In the genomic region with DNA sequence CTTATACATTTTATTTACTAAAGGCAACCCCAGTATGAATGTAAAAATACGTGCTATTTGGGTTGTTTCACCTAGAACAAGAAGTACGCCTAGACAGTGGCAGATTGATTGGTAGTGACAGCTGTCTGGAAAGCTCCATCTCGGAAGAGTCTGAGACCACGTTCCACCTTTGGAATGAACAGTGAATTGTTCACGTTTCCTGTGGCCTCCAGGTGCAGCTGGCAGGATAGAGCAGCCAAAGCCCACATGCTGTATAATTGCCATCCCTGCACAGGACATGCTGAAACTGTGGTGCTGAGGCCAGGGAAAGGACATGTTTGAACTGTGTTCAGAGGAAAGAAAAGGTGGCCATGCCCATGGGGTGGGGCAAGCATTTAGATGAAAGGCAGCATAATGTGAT, we compare ENCODE assay signal across 25 cellular contexts.
"Had no signal": no experiment of that assay in that cellular context is flagged by ENCODE, and none has a peak within 500 bp of the region (broad histone marks: within the 10 kb centered on the region; RNA-seq: fewer than 3 reads in every experiment).

No MANE protein-coding gene starts in this region.

- H3K27ac Mint-ChIP-seq: effector memory CD8-positive, alpha-beta T cell; memory B cell; natural killer cell treated with Interleukin-12 subunit alpha and Interleukin-12 subunit beta and Interleukin-15 and Interleukin-18, amount 100 ng/mL, for 72 hours; progenitor cell of endocrine pancreas; stimulated activated naive B cell treated with anti-CD40 and anti-IgM and Interleukin-4, amounts not matched to agents 10 μg/mL and 1 μg/mL and 100 μg/mL, for 72 hours; stimulated activated naive CD8-positive, alpha-beta T cell treated with anti-CD3 and anti-CD28 coated beads, Interleukin-15, Interleukin-2, amounts not matched to agents 100 ng/mL and 50 ng/mL, for 24 hours had no signal

- H3K4me3 ChIP-seq: gastrocnemius medialis, heart left ventricle, hepatocyte, lower lobe of right lung, right lobe of liver, thoracic aorta, tibial nerve, upper lobe of right lung, uterus had no signal

- H3K4me3 Mint-ChIP-seq: effector memory CD8-positive, alpha-beta T cell; memory B cell; natural killer cell treated with Interleukin-12 subunit alpha and Interleukin-12 subunit beta and Interleukin-15 and Interleukin-18, amount 100 ng/mL, for 72 hours; neural crest cell; stimulated activated naive B cell treated with anti-CD40 and anti-IgM and Interleukin-4, amounts not matched to agents 10 μg/mL and 1 μg/mL and 100 μg/mL, for 72 hours; stimulated activated naive CD8-positive, alpha-beta T cell treated with anti-CD3 and anti-CD28 coated beads, Interleukin-15, Interleukin-2, amounts not matched to agents 100 ng/mL and 50 ng/mL, for 24 hours had no signal

- H3K36me3 ChIP-seq: gastrocnemius medialis, heart left ventricle, lower lobe of right lung, neutrophil, right lobe of liver, thoracic aorta, tibial nerve, upper lobe of right lung, uterus had no signal

- H3K36me3 Mint-ChIP-seq: memory B cell; natural killer cell treated with Interleukin-12 subunit alpha and Interleukin-12 subunit beta and Interleukin-15 and Interleukin-18, amount 100 ng/mL, for 72 hours; stimulated activated naive B cell treated with anti-CD40 and anti-IgM and Interleukin-4, amounts not matched to agents 10 μg/mL and 1 μg/mL and 100 μg/mL, for 72 hours had no signal

- H3K27ac ChIP-seq: gastrocnemius medialis, heart left ventricle, hepatocyte, lower lobe of right lung, neutrophil, parathyroid adenoma, right lobe of liver, thoracic aorta, tibial nerve, upper lobe of right lung, uterus had no signal

- DNase-seq: cortex of kidney; effector memory CD8-positive, alpha-beta T cell; gastrocnemius medialis; heart left ventricle; kidney glomerular epithelial cell; left colon; left ventricle myocardium superior; lower lobe of right lung; right lobe of liver; small intestine; stimulated activated CD4-positive, alpha-beta T cell treated with anti-CD3 and anti-CD28 coated beads, Interleukin-15, amount 100 ng/mL, for 24 hours; stimulated activated CD4-positive, alpha-beta T cell treated with anti-CD3 and anti-CD28 coated beads, Interleukin-2, amount 100 ng/mL, for 48 hours; stimulated activated naive B cell treated with anti-CD40 and anti-IgM and Interleukin-4, amounts not matched to agents 10 μg/mL and 1 μg/mL and 100 μg/mL, for 72 hours; upper lobe of right lung; uterus had no signal

- H3K27me3 Mint-ChIP-seq: effector memory CD8-positive, alpha-beta T cell; memory B cell; natural killer cell treated with Interleukin-12 subunit alpha and Interleukin-12 subunit beta and Interleukin-15 and Interleukin-18, amount 100 ng/mL, for 72 hours; progenitor cell of endocrine pancreas; stimulated activated naive B cell treated with anti-CD40 and anti-IgM and Interleukin-4, amounts not matched to agents 10 μg/mL and 1 μg/mL and 100 μg/mL, for 72 hours; stimulated activated naive CD8-positive, alpha-beta T cell treated with anti-CD3 and anti-CD28 coated beads, Interleukin-15, Interleukin-2, amounts not matched to agents 100 ng/mL and 50 ng/mL, for 24 hours had no signal

- H3K4me1 ChIP-seq: gastrocnemius medialis, heart left ventricle, lower lobe of right lung, parathyroid adenoma, right lobe of liver, tibial nerve, upper lobe of right lung, uterus had no signal

- H3K4me2 ChIP-seq: hepatocyte had no signal

- H3K9ac ChIP-seq: parathyroid adenoma had no signal

- H2AFZ ChIP-seq: hepatocyte, parathyroid adenoma had no signal

- H3K27me3 ChIP-seq: gastrocnemius medialis, heart left ventricle, hepatocyte, neutrophil, right lobe of liver, tibial nerve, upper lobe of right lung, uterus had no signal

- ATAC-seq: effector memory CD8-positive, alpha-beta T cell; gastrocnemius medialis; heart left ventricle; left colon; left ventricle myocardium superior; lower lobe of right lung; natural killer cell treated with Interleukin-12 subunit alpha and Interleukin-12 subunit beta and Interleukin-15 and Interleukin-18, amount 100 ng/mL, for 72 hours; right lobe of liver; stimulated activated naive B cell treated with anti-CD40 and anti-IgM and Interleukin-4, amounts not matched to agents 10 μg/mL and 1 μg/mL and 100 μg/mL, for 72 hours; upper lobe of right lung had no signal

- H3K4me1 Mint-ChIP-seq: memory B cell; stimulated activated naive B cell treated with anti-CD40 and anti-IgM and Interleukin-4, amounts not matched to agents 10 μg/mL and 1 μg/mL and 100 μg/mL, for 72 hours had no signal

- H3K9me3 ChIP-seq: gastrocnemius medialis, heart left ventricle, lower lobe of right lung, neutrophil, right lobe of liver, thoracic aorta, upper lobe of right lung, uterus had no signal

- H3K79me2 ChIP-seq: hepatocyte, parathyroid adenoma had no signal
